Comparison of ENCODE assay signal across 24 cellular contexts in genomic region chr4:10168151-10168550, GRCh38. TPM values are rescaled to one million over a fixed set of nuclear protein-coding genes. Genes with fewer than 3 reads are reported as not detected.
DNase-seq lines count a peak whose midpoint lies in the region; ATAC-seq, FAIRE-seq and TF ChIP-seq lines count a peak whose summit lies in the region.
"Had no signal": no experiment of that assay in that cellular context is flagged by ENCODE, and none has a peak within 500 bp of the region (broad histone marks: within the 10 kb centered on the region; RNA-seq: fewer than 3 reads in every experiment).

No MANE protein-coding gene starts in this region.

- H3K79me2 ChIP-seq in K562 (ENCODE audit: control insufficient read depth, insufficient read depth, low read length), result peaks cover 29% of the 10 kb centered on the region; the same call in 2 of the 3 replicates
- no peaks in the 10 kb centered on the region for H3K79me2 ChIP-seq in endothelial cell of umbilical vein (ENCODE audit: control insufficient read depth, insufficient read depth, low read length)
- H3K79me2 ChIP-seq in smooth muscle cell (ENCODE audit: low read depth), result no peaks in the 10 kb centered on the region

- dilution Hi-C loops in endothelial cell of umbilical vein (cut with MboI; ENCODE audit: extremely low pct_ligation_motif_present, low sequenced_read_pairs), result loop anchor here (25.0 kb wide), 1 partner anchor 369 kb away; no protein-coding TSS in a partner anchor

- peak overlapping the region; percentile 32 for H3K27ac ChIP-seq in K562 (ENCODE audit: extremely low read depth, low read depth, low read length)
- no peak overlapping the region for H3K27ac ChIP-seq in endothelial cell of umbilical vein (ENCODE audit: insufficient read depth, low read depth, low read length)
- H3K27ac ChIP-seq in smooth muscle cell (ENCODE audit: low read depth), result no peak overlapping the region
- H3K27ac ChIP-seq: GM23248 had no signal

- H3K4me3 ChIP-seq in K562, result no peak overlapping the region
- no peak overlapping the region for H3K4me3 ChIP-seq in endothelial cell of umbilical vein (replicated peaks in 1 of 3; ENCODE audit: insufficient read depth in 1 of 3, low read depth in 1 of 3, low read length in 3 of 3)
- no peak overlapping the region for H3K4me3 ChIP-seq in smooth muscle cell
- H3K4me3 ChIP-seq: GM23248, HAP-1 had no signal

- TF ChIP-seq RAD21 in K562 (CRISPR knock-in tag; conservative IDR thresholded peaks at IDR 0.05 in 1 of 2, IDR thresholded peaks at IDR 0.05 in 1 of 2), result no peak

- H3K9ac ChIP-seq in K562 (ENCODE audit: insufficient read depth in 1 of 2, low read depth in 2 of 2, low read length in 2 of 2) (0 out of 4 replicates have a peak overlapping the region, but pooled peaks of 1 of the 2 experiments have one; percentile 14), endothelial cell of umbilical vein (replicated peaks; ENCODE audit: extremely low read depth, insufficient read depth, low read length) (no peak overlapping the region), smooth muscle cell (ENCODE audit: low read depth) (no peak overlapping the region)
- H3K9ac ChIP-seq: GM23248 had no signal

- no peaks in the 10 kb centered on the region for H3K27me3 ChIP-seq in K562 (ENCODE audit: control insufficient read depth in 2 of 2, insufficient read depth in 2 of 2, low read length in 2 of 2)
- H3K27me3 ChIP-seq in endothelial cell of umbilical vein (ENCODE audit: control insufficient read depth in 2 of 2, insufficient read depth in 2 of 2, low read length in 2 of 2), result no peaks in the 10 kb centered on the region
- H3K27me3 ChIP-seq in smooth muscle cell (ENCODE audit: low read depth), result no peaks in the 10 kb centered on the region
- H3K27me3 ChIP-seq: BE2C had no signal

- H4K20me1 ChIP-seq in K562 (replicated peaks; ENCODE audit: control insufficient read depth, insufficient read depth, low read length) (no peaks in the 10 kb centered on the region), endothelial cell of umbilical vein (replicated peaks; ENCODE audit: control insufficient read depth, extremely low read depth, insufficient read depth, low read length) (no peaks in the 10 kb centered on the region), smooth muscle cell (ENCODE audit: low read depth) (no peaks in the 10 kb centered on the region)

- BruUV-seq in K562 (replicated peaks; lab: Mats Ljungman, UMichigan) (no TSS peak), endothelial cell of umbilical vein (replicated peaks; lab: Mats Ljungman, UMichigan) (no TSS peak)

- DNase-seq in K562 (ENCODE audit: extremely low read depth in 1 of 4, low spot score in 3 of 4) (no peak), endothelial cell of umbilical vein (ENCODE audit: low read depth, low spot score) (peak; percentile 30), lung microvascular endothelial cell (ENCODE audit: low read depth in 2 of 2) (peak; percentile 18 to 83), smooth muscle cell (lab: John Stamatoyannopoulos, UW; ENCODE audit: unreplicated experiment) (no peak)
- DNase-seq in activated naive CD4-positive, alpha-beta T cell treated with anti-CD3 and anti-CD28 coated beads, Interleukin-2, amount 50 U/mL, for 16 hours, result no peak
- DNase-seq in activated naive CD8-positive, alpha-beta T cell treated with anti-CD3 and anti-CD28 coated beads, Interleukin-2, amount 50 U/mL, for 24 hours, result no peak
- DNase-seq: ACHN; BE2C; C1 segment of cervical spinal cord; CD4-positive, CD25-positive, alpha-beta regulatory T cell; CD8-positive, alpha-beta memory T cell; COR-L47; DMS 273 treated with DMSO at 0.1 percent for 48 hours; DMS53; DND-41; GM23248 had no signal

- no peak overlapping the region for H3K4me3 Mint-ChIP-seq in activated naive CD8-positive, alpha-beta T cell treated with anti-CD3 and anti-CD28 coated beads, Interleukin-2, amount 50 U/mL, for 24 hours
- H3K4me3 Mint-ChIP-seq: CD4-positive, CD25-positive, alpha-beta regulatory T cell; CD8-positive, alpha-beta memory T cell; IgD-negative memory B cell had no signal

- no peaks in the 10 kb centered on the region for H3K36me3 ChIP-seq in K562 (ENCODE audit: control insufficient read depth, insufficient read depth, low read length)
- H3K36me3 ChIP-seq in endothelial cell of umbilical vein (ENCODE audit: control insufficient read depth in 2 of 2, extremely low read depth in 1 of 2, insufficient read depth in 2 of 2, low read length in 2 of 2), result no peaks in the 10 kb centered on the region
- no peaks in the 10 kb centered on the region for H3K36me3 ChIP-seq in smooth muscle cell (ENCODE audit: low read depth)
- H3K36me3 ChIP-seq: BE2C, HAP-1 had no signal

- ATAC-seq in K562, result no peak
- ATAC-seq in GM19452 (IDR thresholded peaks at IDR 0.05; ENCODE audit: unreplicated experiment), result no peak
- no peak for ATAC-seq in activated naive CD8-positive, alpha-beta T cell treated with anti-CD3 and anti-CD28 coated beads, Interleukin-2, amount 50 U/mL, for 24 hours
- ATAC-seq: HepG2 had no signal

- H3K36me3 Mint-ChIP-seq in activated naive CD8-positive, alpha-beta T cell treated with anti-CD3 and anti-CD28 coated beads, Interleukin-2, amount 50 U/mL, for 24 hours (ENCODE audit: low read depth), result no peaks in the 10 kb centered on the region
- H3K36me3 Mint-ChIP-seq: CD4-positive, CD25-positive, alpha-beta regulatory T cell; CD8-positive, alpha-beta memory T cell; IgD-negative memory B cell had no signal

- in situ Hi-C loops in K562 (cut with MboI), result loop anchor here (5.0 to 25.0 kb wide), 2 partner anchors 234 to 1244 kb away; no protein-coding TSS in a partner anchor

- intact Hi-C loops in K562 (cut with micrococcal nuclease), result no loop called here
- intact Hi-C loops in endothelial cell of umbilical vein (cut with micrococcal nuclease), result no loop called here

- CTCF ChIA-PET in K562 (lab: Yijun Ruan, JAX; ENCODE audit: low intra/inter-chr PET ratio) (interaction anchor here (0.5 kb wide), 1 partner anchor 17 kb away, joined by 3 read pairs; no protein-coding TSS in a partner anchor), endothelial cell of umbilical vein (lab: Charles Lee) (interaction anchor here (1.0 to 1.8 kb wide), 6 partner anchors 10 to 381 kb away, joined by 3 to 11 read pairs (median 4); partner anchors contain the start of gene ZNF518B)

- H3K9me1 ChIP-seq in K562 (ENCODE audit: control insufficient read depth, insufficient read depth, low read length), result no peaks in the 10 kb centered on the region
- no peaks in the 10 kb centered on the region for H3K9me1 ChIP-seq in endothelial cell of umbilical vein (replicated peaks; ENCODE audit: control insufficient read depth, extremely low read depth, insufficient read depth, low read length)

- FAIRE-seq in K562 (lab: Jason Lieb, UNC), result no peak
- peak; percentile 64 for FAIRE-seq in endothelial cell of umbilical vein (lab: Jason Lieb, UNC)
- FAIRE-seq: A204.1, G401.6, GM12891, GM19239, HepG2 had no signal

- TF ChIP-seq POLR2A in K562 (conservative IDR thresholded peaks at IDR 0.05), result no peak
- no peak for TF ChIP-seq POLR2A in endothelial cell of umbilical vein (IDR thresholded peaks at IDR 0.05; ENCODE audit: low read depth, low read length)

- 25% methylated on average over 3 of the region's 3 CpGs for WGBS in K562 (ENCODE audit: insufficient coverage, low coverage, missing lambda C conversion rate)
- WGBS in smooth muscle cell (ENCODE audit: low lambda C conversion rate), result 10% methylated on average over 3 of the region's 3 CpGs

- H2AFZ ChIP-seq in K562 (ENCODE audit: low read depth, low read length), result peak overlapping the region; percentile 58
- H2AFZ ChIP-seq in endothelial cell of umbilical vein (ENCODE audit: low read depth, low read length), result no peak overlapping the region
- H2AFZ ChIP-seq in smooth muscle cell (ENCODE audit: low read depth), result no peak overlapping the region
- H2AFZ ChIP-seq: GM23248 had no signal

- no peaks in the 10 kb centered on the region for H3F3A ChIP-seq in smooth muscle cell (ENCODE audit: low read depth)

- TF ChIP-seq CTCF in K562 (IDR thresholded peaks at IDR 0.05 in 2 of 3, conservative IDR thresholded peaks at IDR 0.05 in 1 of 3; ENCODE audit: insufficient read depth in 2 of 3, low read depth in 1 of 3, low read length in 3 of 3), result no peak
- no peak for TF ChIP-seq CTCF in endothelial cell of umbilical vein (IDR thresholded peaks at IDR 0.05; ENCODE audit: extremely low read depth in 1 of 2, insufficient read depth in 1 of 2, low read depth in 1 of 2, low read length in 2 of 2)
- no peak for TF ChIP-seq CTCF in smooth muscle cell (IDR thresholded peaks at IDR 0.05; ENCODE audit: borderline replicate concordance, insufficient read depth, poor library complexity, severe bottlenecking)

- H3K4me1 ChIP-seq in K562 (replicated peaks in 1 of 2; ENCODE audit: control insufficient read depth in 2 of 2, insufficient read depth in 2 of 2, low read length in 2 of 2), result peaks cover 15 to 75% of the 10 kb centered on the region in 2 experiments
- H3K4me1 ChIP-seq in endothelial cell of umbilical vein (ENCODE audit: control insufficient read depth, extremely low read depth, insufficient read depth, low read length), result peaks cover 11% of the 10 kb centered on the region
- H3K4me1 ChIP-seq in smooth muscle cell (ENCODE audit: low read depth), result peaks cover 9% of the 10 kb centered on the region
- H3K4me1 ChIP-seq: BE2C, HAP-1 had no signal

- no peaks in the 10 kb centered on the region for H3K4me1 Mint-ChIP-seq in activated naive CD8-positive, alpha-beta T cell treated with anti-CD3 and anti-CD28 coated beads, Interleukin-2, amount 50 U/mL, for 24 hours

- H3K4me2 ChIP-seq in K562 (ENCODE audit: insufficient read depth, low read length) (peak overlapping the region; percentile 22), endothelial cell of umbilical vein (ENCODE audit: insufficient read depth, low read length) (no peak overlapping the region), smooth muscle cell (peak overlapping the region; percentile 42)

- H3K27ac Mint-ChIP-seq in activated naive CD8-positive, alpha-beta T cell treated with anti-CD3 and anti-CD28 coated beads, Interleukin-2, amount 50 U/mL, for 24 hours, result no peak overlapping the region
- H3K27ac Mint-ChIP-seq: IgD-negative memory B cell had no signal

- no peaks in the 10 kb centered on the region for H3K9me3 Mint-ChIP-seq in activated naive CD8-positive, alpha-beta T cell treated with anti-CD3 and anti-CD28 coated beads, Interleukin-2, amount 50 U/mL, for 24 hours
- H3K9me3 Mint-ChIP-seq: CD8-positive, alpha-beta memory T cell; IgD-negative memory B cell had no signal

- H3K27me3 Mint-ChIP-seq in activated naive CD8-positive, alpha-beta T cell treated with anti-CD3 and anti-CD28 coated beads, Interleukin-2, amount 50 U/mL, for 24 hours, result peaks cover 4% of the 10 kb centered on the region

- no peak for TF ChIP-seq EP300 in K562 (IDR thresholded peaks at IDR 0.05; ENCODE audit: low read length)

- POLR2A ChIA-PET in K562 (lab: Yijun Ruan, JAX) (interaction anchor here (0.8 to 1.7 kb wide), 7 partner anchors 10 to 290 kb away, joined by 3 to 5 read pairs (median 4); no protein-coding TSS in a partner anchor), endothelial cell of umbilical vein (lab: Charles Lee) (no interaction called here)

- H3K9me3 ChIP-seq in K562 (replicated peaks; ENCODE audit: control insufficient read depth, insufficient read depth, low read depth, low read length), result 0 out of 2 replicates have a peak, but pooled peaks cover 3% of the 10 kb centered on the region
- H3K9me3 ChIP-seq in endothelial cell of umbilical vein (replicated peaks; ENCODE audit: control insufficient read depth, insufficient read depth, low read length), result no peaks in the 10 kb centered on the region
- no peaks in the 10 kb centered on the region for H3K9me3 ChIP-seq in smooth muscle cell (replicated peaks; ENCODE audit: low read depth)
- H3K9me3 ChIP-seq: BE2C, HAP-1 had no signal

RNA-seq across cellular contexts. Expression of gene WDR1, which starts 51.6 kb away (rescaled TPM):
- 72.4 and 125 TPM in 2 replicates for total RNA-seq in K562 (2011; cell fraction: chromatin; rRNA removed; ENCODE audit: low replicate concordance)
- total RNA-seq in K562 (2011; cell fraction: nucleolus; rRNA removed), result 75.3 and 90.2 TPM in 2 replicates
- total RNA-seq in K562 (2011; cell fraction: nucleoplasm; rRNA removed), result 64.2 and 70.3 TPM in 2 replicates
- total RNA-seq in K562 (2014; rRNA removed), result 151 and 154 TPM in 2 replicates
- 111 and 112 TPM in 2 replicates for total RNA-seq in K562 (2014; rRNA removed; fragmentation: Illumina TruSeq; extraction: Trizol)
- total RNA-seq in K562 (2015; rRNA removed; fragmentation: Illumina TruSeq; extraction: Trizol), result 120 and 124 TPM in 2 replicates
- total RNA-seq in K562 (2021), result 186 and 213 TPM in 2 replicates
- 140 and 186 TPM in 2 replicates for polyA plus RNA-seq in K562 (2011; rRNA removed)
- 176 and 298 TPM in 2 replicates for polyA plus RNA-seq in K562 (2011; cell fraction: cytosol; rRNA removed)
- polyA plus RNA-seq in K562 (2011; cell fraction: nucleus; rRNA removed), result 133 and 190 TPM in 2 replicates
- 144 and 177 TPM in 2 replicates for polyA plus RNA-seq in K562 (2012)
- polyA plus RNA-seq in K562 (2014; fragmentation: Illumina TruSeq; extraction: Trizol), result 139 and 149 TPM in 2 replicates
- 10 to 100 TPM; 16.1 to 23.0 TPM for polyA plus RNA-seq in K562 (2014; fragmentation: Nextera tagmentation; extraction: Ambion mirVana)
- 120 and 125 TPM in 2 replicates for polyA plus RNA-seq in K562 (2014; rRNA removed)
- 188 and 256 TPM in 2 replicates for polyA minus RNA-seq in K562 (2011; rRNA and poly(A)+ RNA removed)
- polyA minus RNA-seq in K562 (2011; cell fraction: cytosol; rRNA and poly(A)+ RNA removed), result 111 and 132 TPM in 2 replicates
- 53.7 and 56.2 TPM in 2 replicates for polyA minus RNA-seq in K562 (2011; cell fraction: nucleus; rRNA and poly(A)+ RNA removed)
- 547 and 590 TPM in 2 replicates for total RNA-seq in endothelial cell of umbilical vein
- polyA plus RNA-seq in endothelial cell of umbilical vein, result 660 and 666 TPM in 2 replicates
- polyA plus RNA-seq in endothelial cell of umbilical vein (2011; cell fraction: cytosol; rRNA removed), result 591 and 614 TPM in 2 replicates
- polyA plus RNA-seq in endothelial cell of umbilical vein (2011; cell fraction: nucleus; rRNA removed), result 508 and 517 TPM in 2 replicates
- 427 and 456 TPM in 2 replicates for polyA plus RNA-seq in endothelial cell of umbilical vein (2012)
- polyA minus RNA-seq in endothelial cell of umbilical vein, result 633 and 649 TPM in 2 replicates
- polyA minus RNA-seq in endothelial cell of umbilical vein (2011; cell fraction: cytosol; rRNA and poly(A)+ RNA removed), result 55.7 TPM
- 186 and 244 TPM in 2 replicates for polyA minus RNA-seq in endothelial cell of umbilical vein (2011; cell fraction: nucleus; rRNA and poly(A)+ RNA removed)
- total RNA-seq in lung microvascular endothelial cell, result 264 and 314 TPM in 2 replicates
- 224 and 259 TPM in 2 replicates for total RNA-seq in smooth muscle cell
- 273 and 283 TPM in 2 replicates for polyA plus RNA-seq in smooth muscle cell

Comparison
In these comparisons a context has a peak if more than half of its experiments do, and no peak if none do; other contexts are left out.
1. DNase-seq: peak in endothelial cell of umbilical vein (single experiment) and lung microvascular endothelial cell (2 of 2); none in K562 (0 of 4), smooth muscle cell (single experiment), activated naive CD4-positive, alpha-beta T cell treated with anti-CD3 and anti-CD28 coated beads, Interleukin-2, amount 50 U/mL, for 16 hours (single experiment) and activated naive CD8-positive, alpha-beta T cell treated with anti-CD3 and anti-CD28 coated beads, Interleukin-2, amount 50 U/mL, for 24 hours (single experiment).